Comparison of ENCODE assay signal across 7 cellular contexts in genomic region chr10:108911814-108912541, GRCh38.
DNase-seq lines count a peak whose midpoint lies in the region; ATAC-seq and TF ChIP-seq lines count a peak whose summit lies in the region.

No MANE protein-coding gene starts in this region.

- no peaks in the 10 kb centered on the region for H3K36me3 Mint-ChIP-seq in activated B cell treated with CpG ODN at 0.5 μM for 24 hours (ENCODE audit: low read depth)
- no peaks in the 10 kb centered on the region for H3K36me3 Mint-ChIP-seq in CD14-positive monocyte

- CTCF ChIA-PET in activated B cell treated with CpG ODN at 0.5 μM for 24 hours (lab: Charles Lee): no interaction called here

- H3K27me3 Mint-ChIP-seq in activated B cell treated with CpG ODN at 0.5 μM for 24 hours: peaks cover 21% of the 10 kb centered on the region
- peaks cover 16 to 23% (median 18%) of the 10 kb centered on the region in 3 donors for H3K27me3 Mint-ChIP-seq in CD14-positive monocyte (ENCODE audit: low read depth in 3 of 3)

- no peak overlapping the region for H3K27ac Mint-ChIP-seq in activated B cell treated with CpG ODN at 0.5 μM for 24 hours
- H3K27ac Mint-ChIP-seq in CD14-positive monocyte: no peak overlapping the region

- H3K9me3 Mint-ChIP-seq in activated B cell treated with CpG ODN at 0.5 μM for 24 hours (no peaks in the 10 kb centered on the region), CD14-positive monocyte (peaks cover 0 to 2% (median 1%) of the 10 kb centered on the region in 7 donors)

- peak; percentile 76 for ATAC-seq in GM18511 (IDR thresholded peaks at IDR 0.05; ENCODE audit: unreplicated experiment)
- ATAC-seq in HG03095 (IDR thresholded peaks at IDR 0.05; ENCODE audit: unreplicated experiment): peak; percentile 75
- peak; percentile 42 for ATAC-seq in activated B cell treated with CpG ODN at 0.5 μM for 24 hours (ENCODE audit: low read depth)

- peak overlapping the region; percentile 71 for H3K4me3 Mint-ChIP-seq in activated B cell treated with CpG ODN at 0.5 μM for 24 hours
- H3K4me3 Mint-ChIP-seq in CD14-positive monocyte: peak overlapping the region in 1 of 2 donors; percentile 59

- DNase-seq in activated B cell treated with CpG ODN at 0.5 μM for 24 hours (no peak), iPS DF 19.7 (ENCODE audit: low read depth, low spot score) (peak; percentile 63), retina (peak; percentile 92), CD14-positive monocyte (ENCODE audit: low spot score) (no peak)
- no peak for DNase-seq in stimulated activated CD8-positive, alpha-beta memory T cell treated with anti-CD3 and anti-CD28 coated beads, Interleukin-4, amount 100 ng/mL, for 48 hours

- intact Hi-C loops in activated B cell treated with CpG ODN at 0.5 μM for 24 hours (cut with micrococcal nuclease): no loop called here
- intact Hi-C loops in CD14-positive monocyte (cut with micrococcal nuclease): no loop called here

- peaks cover 3% of the 10 kb centered on the region for H3K4me1 Mint-ChIP-seq in activated B cell treated with CpG ODN at 0.5 μM for 24 hours
- no peaks in the 10 kb centered on the region for H3K4me1 Mint-ChIP-seq in CD14-positive monocyte

- TF ChIP-seq CTCF in activated B cell treated with CpG ODN at 0.5 μM for 24 hours (IDR thresholded peaks at IDR 0.05) (no peak), CD14-positive monocyte (IDR thresholded peaks at IDR 0.05) (no peak)

- POLR2A ChIA-PET in activated B cell treated with CpG ODN at 0.5 μM for 24 hours (lab: Charles Lee): interaction anchor here (0.6 kb wide), 1 partner anchor 18 kb away, joined by 6 read pairs; no protein-coding TSS in a partner anchor

Comparison
In these comparisons a context has a peak if more than half of its experiments do, and no peak if none do; other contexts are left out.
1. DNase-seq: peak in iPS DF 19.7 (single experiment) and retina (single experiment); none in activated B cell treated with CpG ODN at 0.5 μM for 24 hours (single experiment), stimulated activated CD8-positive, alpha-beta memory T cell treated with anti-CD3 and anti-CD28 coated beads, Interleukin-4, amount 100 ng/mL, for 48 hours (single experiment) and CD14-positive monocyte (single experiment).
2. Peak in every context shown above with its lines, with median percentiles within 50 percentile points of each other: ATAC-seq.